Comparison of ENCODE assay signal across 8 cellular contexts in genomic region chr7:127390817-127391590, GRCh38. TPM values are rescaled to one million over a fixed set of nuclear protein-coding genes. Genes with fewer than 3 reads are reported as not detected.
DNase-seq lines count a peak whose midpoint lies in the region; ATAC-seq, FAIRE-seq and TF ChIP-seq lines count a peak whose summit lies in the region.

No MANE protein-coding gene starts in this region.

- H3K4me3 ChIP-seq in SJCRH30 (peak overlapping the region; percentile 97), fibroblast of pulmonary artery (replicated peaks; ENCODE audit: low read depth, low read length) (peak overlapping the region; percentile 93), retinal pigment epithelial cell (ENCODE audit: low read length) (peak overlapping the region; percentile 87)

- intact Hi-C loops in left colon (cut with DNase I, micrococcal nuclease): no loop called here

- peaks cover 37% of the 10 kb centered on the region for H3K36me3 ChIP-seq in SJCRH30

- H3K9me3 ChIP-seq in SJCRH30 (replicated peaks): no peaks in the 10 kb centered on the region

- TF ChIP-seq CTCF in fibroblast of pulmonary artery (IDR thresholded peaks at IDR 0.05; ENCODE audit: low read length, missing control alignments) (no peak), retinal pigment epithelial cell (conservative IDR thresholded peaks at IDR 0.05; ENCODE audit: low read depth, low read length) (no peak)

- DNase-seq in GM12891 (ENCODE audit: insufficient read length, low spot score) (no peak), SJCRH30 (no peak), fibroblast of pulmonary artery (ENCODE audit: low read depth) (no peak), retinal pigment epithelial cell (ENCODE audit: low read depth) (peak; percentile 34), left colon (no peak), SKM-1 treated with dmso at 0.1 percent for 144 hours (lab: John Stamatoyannopoulos, UW; ENCODE audit: unreplicated experiment) (no peak)

- no peaks in the 10 kb centered on the region for H3K27me3 ChIP-seq in SJCRH30

- ATAC-seq in left colon (no peak), HG02759 (IDR thresholded peaks at IDR 0.05; ENCODE audit: unreplicated experiment) (no peak), GM19351 (IDR thresholded peaks at IDR 0.05; ENCODE audit: unreplicated experiment) (no peak)

- peaks cover 3% of the 10 kb centered on the region; the same call in 1 of the 2 replicates for H3K4me1 ChIP-seq in SJCRH30

- FAIRE-seq in GM12891 (lab: Jason Lieb, UNC): peak; percentile 75

- TF ChIP-seq POLR2A in GM12891 (IDR thresholded peaks at IDR 0.05; ENCODE audit: low read depth, low read length): no peak

- no peak overlapping the region for H3K27ac ChIP-seq in SJCRH30

TF ChIP-seq in GM12891, 5 proteins besides CTCF, POLR2A, EP300 and RAD21:
- TF ChIP-seq TAF1 (IDR thresholded peaks at IDR 0.05; ENCODE audit: low read depth, low read length) (no peak), SPI1 (IDR thresholded peaks at IDR 0.05; ENCODE audit: low read depth, low read length) (no peak), POU2F2 (IDR thresholded peaks at IDR 0.05; ENCODE audit: low read depth, low read length) (no peak), PAX5 (IDR thresholded peaks at IDR 0.05; ENCODE audit: insufficient read depth, low read length, severe bottlenecking) (no peak), POLR2AphosphoS5 (IDR thresholded peaks at IDR 0.05; ENCODE audit: low read depth, low read length) (no peak)

RNA-seq across cellular contexts. Expression of gene ZNF800, which starts 1.5 kb away (rescaled TPM):
- polyA plus RNA-seq in GM12891 (2012; ENCODE audit: low read depth, missing spikeins): 10.5 TPM
- 25.5 and 30.1 TPM in 2 replicates for total RNA-seq in SJCRH30 (2014; rRNA removed; shearing (Covaris generic))
- 10 to 100 TPM; 31.7 to 31.9 TPM for total RNA-seq in left colon
